Comparison of ENCODE assay signal across 9 cellular contexts in genomic region chr10:22704348-22705341, GRCh38. TPM values are rescaled to one million over a fixed set of nuclear protein-coding genes. Genes with fewer than 3 reads are reported as not detected.
DNase-seq lines count a peak whose midpoint lies in the region; ATAC-seq, FAIRE-seq and TF ChIP-seq lines count a peak whose summit lies in the region.
"Had no signal": no experiment of that assay in that cellular context is flagged by ENCODE, and none has a peak within 500 bp of the region (broad histone marks: within the 10 kb centered on the region; RNA-seq: fewer than 3 reads in every experiment).

No MANE protein-coding gene starts in this region.

- no peak overlapping the region for H3K4me3 Mint-ChIP-seq in activated CD4-positive, alpha-beta memory T cell treated with anti-CD3 and anti-CD28 coated beads for 36 hours
- H3K4me3 Mint-ChIP-seq in activated CD4-positive, alpha-beta memory T cell treated with anti-CD3 and anti-CD28 coated beads, Interleukin-2, amount 10 ng/mL, durations not matched to agents 7 days and 5 days: no peak overlapping the region
- H3K4me3 Mint-ChIP-seq in natural killer cell treated with Interleukin-12 subunit alpha and Interleukin-12 subunit beta and Interleukin-15 and Interleukin-18, amount 100 ng/mL, for 72 hours: peak overlapping the region; percentile 58

- peak overlapping the region; percentile 53 for H3K27ac Mint-ChIP-seq in activated CD4-positive, alpha-beta memory T cell treated with anti-CD3 and anti-CD28 coated beads for 36 hours
- H3K27ac Mint-ChIP-seq in activated CD4-positive, alpha-beta memory T cell treated with anti-CD3 and anti-CD28 coated beads, Interleukin-2, amount 10 ng/mL, durations not matched to agents 7 days and 5 days: no peak overlapping the region
- H3K27ac Mint-ChIP-seq in natural killer cell treated with Interleukin-12 subunit alpha and Interleukin-12 subunit beta and Interleukin-15 and Interleukin-18, amount 100 ng/mL, for 72 hours: peak overlapping the region; percentile 81 to 83

- intact Hi-C loops in activated CD4-positive, alpha-beta memory T cell treated with anti-CD3 and anti-CD28 coated beads for 36 hours (cut with micrococcal nuclease): no loop called here

- peaks cover 91% of the 10 kb centered on the region for H3K4me1 Mint-ChIP-seq in activated CD4-positive, alpha-beta memory T cell treated with anti-CD3 and anti-CD28 coated beads for 36 hours (ENCODE audit: low read depth)
- peaks cover 82% of the 10 kb centered on the region for H3K4me1 Mint-ChIP-seq in activated CD4-positive, alpha-beta memory T cell treated with anti-CD3 and anti-CD28 coated beads, Interleukin-2, amount 10 ng/mL, durations not matched to agents 7 days and 5 days
- H3K4me1 Mint-ChIP-seq in natural killer cell treated with Interleukin-12 subunit alpha and Interleukin-12 subunit beta and Interleukin-15 and Interleukin-18, amount 100 ng/mL, for 72 hours (ENCODE audit: low read depth in 2 of 2): peaks cover 86 to 90% of the 10 kb centered on the region in 2 donors

- H3K27me3 Mint-ChIP-seq in activated CD4-positive, alpha-beta memory T cell treated with anti-CD3 and anti-CD28 coated beads for 36 hours: no peaks in the 10 kb centered on the region
- no peaks in the 10 kb centered on the region for H3K27me3 Mint-ChIP-seq in activated CD4-positive, alpha-beta memory T cell treated with anti-CD3 and anti-CD28 coated beads, Interleukin-2, amount 10 ng/mL, durations not matched to agents 7 days and 5 days
- H3K27me3 Mint-ChIP-seq in natural killer cell treated with Interleukin-12 subunit alpha and Interleukin-12 subunit beta and Interleukin-15 and Interleukin-18, amount 100 ng/mL, for 72 hours: no peaks in the 10 kb centered on the region

- peak; percentile 44 for ATAC-seq in GM21723 (IDR thresholded peaks at IDR 0.05; ENCODE audit: unreplicated experiment)
- ATAC-seq in natural killer cell treated with Interleukin-12 subunit alpha and Interleukin-12 subunit beta and Interleukin-15 and Interleukin-18, amount 100 ng/mL, for 72 hours: no peak
- ATAC-seq in activated CD4-positive, CD25-positive, alpha-beta regulatory T cell treated with anti-CD3 and anti-CD28 coated beads, Interleukin-2, amount 50 U/mL, for 24 hours: no peak

- in situ Hi-C loops in GM13976 (cut with MboI; ENCODE audit: low sequenced_read_pairs, unreplicated experiment): no loop called here

- DNase-seq in activated CD4-positive, alpha-beta memory T cell treated with anti-CD3 and anti-CD28 coated beads for 36 hours: no peak
- no peak for DNase-seq in activated CD4-positive, alpha-beta memory T cell treated with anti-CD3 and anti-CD28 coated beads, Interleukin-2, amount 10 ng/mL, durations not matched to agents 7 days and 5 days
- DNase-seq in MV-4-11 (lab: John Stamatoyannopoulos, UW) (peak; percentile 84), GM13976 (ENCODE audit: low spot score) (no peak), HTR-8/SVneo (ENCODE audit: insufficient read length, low spot score) (no peak)
- no peak for DNase-seq in natural killer cell treated with Interleukin-12 subunit alpha and Interleukin-12 subunit beta and Interleukin-15 and Interleukin-18, amount 100 ng/mL, for 72 hours (ENCODE audit: low spot score)
- DNase-seq: hippocampal formation had no signal

- CTCF ChIA-PET in activated CD4-positive, alpha-beta memory T cell treated with anti-CD3 and anti-CD28 coated beads for 36 hours (lab: Charles Lee): interaction anchor here (0.6 to 1.4 kb wide), 2 partner anchors 56 to 153 kb away, joined by 3 read pairs; no protein-coding TSS in a partner anchor
- CTCF ChIA-PET in activated CD4-positive, alpha-beta memory T cell treated with anti-CD3 and anti-CD28 coated beads, Interleukin-2, amount 10 ng/mL, durations not matched to agents 7 days and 5 days (lab: Charles Lee): interaction anchor here (0.7 kb wide), 1 partner anchor 115 kb away, joined by 3 read pairs; no protein-coding TSS in a partner anchor

- peaks cover 4% of the 10 kb centered on the region for H3K9me3 Mint-ChIP-seq in activated CD4-positive, alpha-beta memory T cell treated with anti-CD3 and anti-CD28 coated beads for 36 hours
- peaks cover 4% of the 10 kb centered on the region for H3K9me3 Mint-ChIP-seq in activated CD4-positive, alpha-beta memory T cell treated with anti-CD3 and anti-CD28 coated beads, Interleukin-2, amount 10 ng/mL, durations not matched to agents 7 days and 5 days
- no peaks in the 10 kb centered on the region for H3K9me3 Mint-ChIP-seq in natural killer cell treated with Interleukin-12 subunit alpha and Interleukin-12 subunit beta and Interleukin-15 and Interleukin-18, amount 100 ng/mL, for 72 hours

- POLR2A ChIA-PET in activated CD4-positive, alpha-beta memory T cell treated with anti-CD3 and anti-CD28 coated beads for 36 hours (lab: Charles Lee): interaction anchor here (0.6 to 1.1 kb wide), 4 partner anchors 9 to 100 kb away, joined by 3 to 5 read pairs (median 4); no protein-coding TSS in a partner anchor
- POLR2A ChIA-PET in activated CD4-positive, alpha-beta memory T cell treated with anti-CD3 and anti-CD28 coated beads, Interleukin-2, amount 10 ng/mL, durations not matched to agents 7 days and 5 days (lab: Charles Lee): interaction anchor here (0.6 to 1.8 kb wide), 4 partner anchors 8 to 38 kb away, joined by 3 to 4 read pairs (median 3); no protein-coding TSS in a partner anchor

- no peak for TF ChIP-seq CTCF in GM13976 (IDR thresholded peaks at IDR 0.05; ENCODE audit: borderline replicate concordance, control extremely low read depth, extremely low read depth, insufficient read depth, missing control alignments)

- no peak for FAIRE-seq in HTR-8/SVneo (lab: Jason Lieb, UNC)

- peaks cover 29% of the 10 kb centered on the region for H3K36me3 Mint-ChIP-seq in activated CD4-positive, alpha-beta memory T cell treated with anti-CD3 and anti-CD28 coated beads for 36 hours
- H3K36me3 Mint-ChIP-seq in activated CD4-positive, alpha-beta memory T cell treated with anti-CD3 and anti-CD28 coated beads, Interleukin-2, amount 10 ng/mL, durations not matched to agents 7 days and 5 days (ENCODE audit: low read depth): peaks cover 67% of the 10 kb centered on the region
- peaks cover 26% of the 10 kb centered on the region for H3K36me3 Mint-ChIP-seq in natural killer cell treated with Interleukin-12 subunit alpha and Interleukin-12 subunit beta and Interleukin-15 and Interleukin-18, amount 100 ng/mL, for 72 hours

RNA-seq across cellular contexts. Expression of gene PIP4K2A, which starts 9.7 kb away (rescaled TPM):
- 100 to 1,000 TPM; 107 to 108 TPM for total RNA-seq in activated CD4-positive, alpha-beta memory T cell treated with anti-CD3 and anti-CD28 coated beads for 36 hours
- 100 to 1,000 TPM; 126 to 137 TPM for total RNA-seq in activated CD4-positive, alpha-beta memory T cell treated with anti-CD3 and anti-CD28 coated beads, Interleukin-2, amount 10 ng/mL, durations not matched to agents 7 days and 5 days
- 100 to 1,000 TPM; 149 to 152 TPM for total RNA-seq in natural killer cell treated with Interleukin-12 subunit alpha and Interleukin-12 subunit beta and Interleukin-15 and Interleukin-18, amount 100 ng/mL, for 72 hours
